In the genomic region with DNA sequence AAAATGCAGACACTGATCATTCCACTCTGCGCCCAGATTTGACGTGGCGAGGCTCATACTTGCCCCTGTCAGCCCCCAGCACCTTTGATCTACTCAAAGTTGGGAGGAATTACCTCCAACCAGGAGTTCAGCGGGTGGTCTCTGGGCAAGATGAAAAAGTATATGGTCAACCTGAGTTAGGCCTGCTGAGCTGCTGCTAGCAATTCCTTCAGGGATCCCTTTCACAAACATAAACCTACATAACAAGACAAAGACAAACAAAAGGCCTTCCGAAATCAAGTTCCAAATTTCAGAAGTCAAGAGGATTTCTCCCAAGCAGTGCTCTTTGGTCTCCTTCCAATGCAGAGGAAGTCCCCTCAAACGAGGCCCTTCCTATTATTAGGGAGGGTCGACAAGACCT, we compare ENCODE assay signal across 28 cellular contexts. TPM values are rescaled to one million over a fixed set of nuclear protein-coding genes. Genes with fewer than 3 reads are reported as not detected.
"Had no signal": no experiment of that assay in that cellular context is flagged by ENCODE, and none has a peak within 500 bp of the region (broad histone marks: within the 10 kb centered on the region; RNA-seq: fewer than 3 reads in every experiment).

No MANE protein-coding gene starts in this region.

- H3K27ac Mint-ChIP-seq: immature natural killer cell; nephron; stimulated activated naive B cell treated with anti-CD40 and anti-IgM and Interleukin-4, amounts not matched to agents 10 μg/mL and 1 μg/mL and 100 μg/mL, for 72 hours had no signal

- H3K4me3 ChIP-seq: left lung, lower lobe of right lung, pancreas, psoas muscle, right lobe of liver, smooth muscle cell, stomach, testis, thyroid gland, transverse colon, upper lobe of left lung, vagina had no signal

- H3K4me3 Mint-ChIP-seq: immature natural killer cell; naive thymus-derived CD8-positive, alpha-beta T cell; nephron; neural crest cell; stimulated activated naive B cell treated with anti-CD40 and anti-IgM and Interleukin-4, amounts not matched to agents 10 μg/mL and 1 μg/mL and 100 μg/mL, for 72 hours had no signal

- H3K4me1 ChIP-seq: left lung, lower lobe of right lung, pancreas, psoas muscle, right lobe of liver, stomach, testis, thyroid gland, transverse colon, upper lobe of left lung, vagina had no signal

- H3K36me3 Mint-ChIP-seq: immature natural killer cell; naive thymus-derived CD8-positive, alpha-beta T cell had no signal

- H3K36me3 ChIP-seq: left lung, lower lobe of right lung, pancreas, right lobe of liver, stomach, thyroid gland, transverse colon, upper lobe of left lung, vagina had no signal

- H3K27me3 Mint-ChIP-seq: naive thymus-derived CD8-positive, alpha-beta T cell; stimulated activated naive B cell treated with anti-CD40 and anti-IgM and Interleukin-4, amounts not matched to agents 10 μg/mL and 1 μg/mL and 100 μg/mL, for 72 hours had no signal

- DNase-seq: hypothalamus; immature natural killer cell; kidney; left colon; left lung; lower lobe of right lung; mammary epithelial cell; mesenchymal stem cell; naive thymus-derived CD8-positive, alpha-beta T cell; nucleus accumbens; pancreas; psoas muscle; right lobe of liver; stimulated activated CD4-positive, alpha-beta T cell treated with anti-CD3 and anti-CD28 coated beads, Interleukin-1b, Interleukin-23, amount 100 ng/mL, for 48 hours; stimulated activated CD4-positive, alpha-beta T cell treated with anti-CD3 and anti-CD28 coated beads, Interleukin-2, amount 100 ng/mL, for 48 hours; stimulated activated CD4-positive, alpha-beta T cell treated with anti-CD3 and anti-CD28 coated beads, Interleukin-4, amount 100 ng/mL, for 4 hours; stimulated activated naive B cell treated with anti-CD40 and anti-IgM and Interleukin-4, amounts not matched to agents 10 μg/mL and 1 μg/mL and 100 μg/mL, for 72 hours; stimulated activated naive CD8-positive, alpha-beta T cell treated with anti-CD3 and anti-CD28 coated beads, Interleukin-15, Interleukin-2, amounts not matched to agents 100 U/mL and 50 U/mL, for 24 hours; stomach; testis; thyroid gland; transverse colon; upper lobe of left lung had no signal

- H3K9me3 ChIP-seq: left lung, lower lobe of right lung, pancreas, psoas muscle, right lobe of liver, stomach, testis, thyroid gland, transverse colon, upper lobe of left lung, vagina had no signal

- H3K4me2 ChIP-seq: smooth muscle cell had no signal

- H3K27me3 ChIP-seq: left lung, pancreas, right lobe of liver, stomach, testis, thyroid gland, transverse colon, upper lobe of left lung, vagina had no signal

- ATAC-seq: left colon; left lung; lower lobe of right lung; naive thymus-derived CD8-positive, alpha-beta T cell; pancreas; psoas muscle; right lobe of liver; stimulated activated naive CD8-positive, alpha-beta T cell treated with anti-CD3 and anti-CD28 coated beads, Interleukin-15, Interleukin-2, amounts not matched to agents 100 U/mL and 50 U/mL, for 24 hours had no signal

- H3K9me3 Mint-ChIP-seq: immature natural killer cell; naive thymus-derived CD8-positive, alpha-beta T cell; nephron; neural crest cell; stimulated activated naive B cell treated with anti-CD40 and anti-IgM and Interleukin-4, amounts not matched to agents 10 μg/mL and 1 μg/mL and 100 μg/mL, for 72 hours had no signal

- H3K27ac ChIP-seq: left lung, lower lobe of right lung, pancreas, psoas muscle, right lobe of liver, stomach, testis, thyroid gland, transverse colon, upper lobe of left lung, vagina had no signal

- H3K4me1 Mint-ChIP-seq: nephron, neural crest cell had no signal

RNA-seq across cellular contexts. Expression of gene CLDN5, which starts 20.8 kb away (rescaled TPM):
- total RNA-seq: mammary epithelial cell; naive thymus-derived CD8-positive, alpha-beta T cell; osteoblast; smooth muscle cell had no signal
